ENCODE assay signal across 25 cellular contexts in the genomic region with DNA sequence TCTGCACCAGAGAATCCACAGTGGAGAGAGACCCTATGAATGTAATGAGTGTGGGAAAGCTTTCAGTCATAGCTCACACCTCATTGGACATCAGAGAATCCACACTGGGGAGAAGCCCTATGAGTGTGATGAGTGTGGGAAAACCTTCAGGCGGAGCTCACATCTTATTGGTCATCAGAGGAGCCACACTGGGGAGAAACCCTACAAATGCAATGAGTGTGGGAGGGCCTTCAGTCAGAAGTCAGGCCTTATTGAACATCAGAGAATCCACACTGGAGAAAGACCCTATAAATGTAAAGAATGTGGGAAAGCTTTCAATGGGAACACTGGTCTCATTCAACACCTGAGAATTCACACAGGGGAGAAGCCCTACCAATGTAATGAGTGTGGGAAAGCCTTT.
"Had no signal": no experiment of that assay in that cellular context is flagged by ENCODE, and none has a peak within 500 bp of the region (broad histone marks: within the 10 kb centered on the region; RNA-seq: fewer than 3 reads in every experiment).

No MANE protein-coding gene starts in this region.

- H3K4me3 ChIP-seq: colonic mucosa, esophagus squamous epithelium, gastrocnemius medialis, heart right ventricle, left lung, lower lobe of right lung, mucosa of descending colon had no signal

- H3K27ac ChIP-seq: colonic mucosa, epithelial cell of prostate, esophagus squamous epithelium, gastrocnemius medialis, heart right ventricle, left lung, lower lobe of right lung had no signal

- FAIRE-seq: endometrium, islet of Langerhans, keratinocyte had no signal

- H3K4me1 ChIP-seq: colonic mucosa, esophagus squamous epithelium, gastrocnemius medialis, heart right ventricle, left lung, lower lobe of right lung had no signal

- DNase-seq: colonic mucosa; cortex of kidney; effector CD8-positive, alpha-beta T cell; effector memory CD8-positive, alpha-beta T cell; endodermal cell; esophagus squamous epithelium; foreskin fibroblast; foreskin melanocyte; gastrocnemius medialis; glutamatergic neuron; head of caudate nucleus; heart right ventricle; hippocampal formation; left cardiac atrium; left lung; left ventricle myocardium superior; lower lobe of right lung; mesenchymal stem cell; mucosa of descending colon; naive B cell had no signal

- ATAC-seq: effector memory CD8-positive, alpha-beta T cell; esophagus mucosa; gastrocnemius medialis; heart right ventricle; left cardiac atrium; left lung; left ventricle myocardium superior; lower lobe of right lung; mucosa of descending colon had no signal

- H3K9me3 ChIP-seq: colonic mucosa, gastrocnemius medialis, heart right ventricle, left lung, lower lobe of right lung, mucosa of descending colon had no signal

- H3K27me3 ChIP-seq: colonic mucosa, esophagus squamous epithelium, gastrocnemius medialis, heart right ventricle, left lung had no signal
